Comparison of ENCODE assay signal across 11 cellular contexts in the genomic region with DNA sequence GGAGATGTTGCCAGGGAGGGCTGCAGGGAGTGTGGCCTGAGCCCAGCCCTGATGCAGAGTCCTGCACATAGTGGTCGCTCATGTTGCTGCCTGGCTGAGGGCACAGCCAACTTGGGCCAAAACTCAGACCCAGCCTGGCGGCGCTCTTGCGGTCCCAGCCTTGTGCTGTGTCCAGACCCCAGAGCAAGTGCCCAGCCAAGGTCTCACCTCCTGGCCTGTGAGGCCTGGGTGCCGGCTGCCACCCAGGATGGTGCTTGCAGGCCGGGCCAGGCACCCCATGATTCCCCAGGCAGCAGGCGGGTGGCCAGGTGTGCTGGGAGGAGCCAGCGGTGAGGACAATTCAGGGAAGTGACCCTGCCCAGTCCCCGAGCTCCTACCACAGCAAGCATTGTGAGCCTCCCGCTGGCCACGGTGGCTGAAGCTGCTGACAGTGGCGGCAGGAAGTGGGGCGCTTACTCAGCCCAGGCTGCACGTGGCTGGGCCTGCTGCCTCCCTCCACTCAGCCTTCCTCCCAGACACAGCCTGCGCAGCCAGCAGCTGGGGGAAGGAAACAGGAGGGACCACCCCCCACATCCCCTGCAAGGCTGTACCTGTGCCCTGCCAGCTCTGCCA. TPM values are rescaled to one million over a fixed set of nuclear protein-coding genes. Genes with fewer than 3 reads are reported as not detected.
A peak's percentile ranks its signal among the peaks of the same experiment; 100 is the strongest.
DNase-seq lines count a peak whose midpoint lies in the region; ATAC-seq, FAIRE-seq and TF ChIP-seq lines count a peak whose summit lies in the region.
"Had no signal": no experiment of that assay in that cellular context is flagged by ENCODE, and none has a peak within 500 bp of the region (broad histone marks: within the 10 kb centered on the region; RNA-seq: fewer than 3 reads in every experiment).

No MANE protein-coding gene starts in this region.

- H3K27me3 Mint-ChIP-seq in activated naive CD4-positive, alpha-beta T cell treated with anti-CD3 and anti-CD28 coated beads for 36 hours (ENCODE audit: low read depth): no peaks in the 10 kb centered on the region
- no peaks in the 10 kb centered on the region for H3K27me3 Mint-ChIP-seq in activated naive CD8-positive, alpha-beta T cell treated with anti-CD3 and anti-CD28 coated beads, Interleukin-2, amount 50 U/mL, for 24 hours

- DNase-seq in activated naive CD4-positive, alpha-beta T cell treated with anti-CD3 and anti-CD28 coated beads for 36 hours: peak; percentile 51
- DNase-seq in activated naive CD4-positive, alpha-beta T cell treated with anti-CD3 and anti-CD28 coated beads, Interleukin-2, amount 50 U/mL, for 16 hours: no peak
- DNase-seq in activated naive CD8-positive, alpha-beta T cell treated with anti-CD3 and anti-CD28 coated beads, Interleukin-2, amount 50 U/mL, for 24 hours: peak; percentile 34
- DNase-seq in right lobe of liver (peak in 2 of 3 donors; percentile 73 to 78), foreskin fibroblast (no peak), GM12892 (ENCODE audit: insufficient read length) (no peak), RWPE1 (ENCODE audit: low spot score) (no peak), middle frontal gyrus (ENCODE audit: extremely low spot score, low spot score) (no peak)
- DNase-seq: Caco-2, NCI-H187 treated with DMSO at 0.1 percent for 48 hours had no signal

- 72% methylated on average over 8 of the region's 15 CpGs for WGBS in right lobe of liver (ENCODE audit: insufficient coverage, low coverage, low lambda C conversion rate, missing lambda C conversion rate)

- FAIRE-seq in GM12892 (lab: Jason Lieb, UNC): no peak

- no peak overlapping the region for H3K27ac Mint-ChIP-seq in activated naive CD4-positive, alpha-beta T cell treated with anti-CD3 and anti-CD28 coated beads for 36 hours
- H3K27ac Mint-ChIP-seq in activated naive CD8-positive, alpha-beta T cell treated with anti-CD3 and anti-CD28 coated beads, Interleukin-2, amount 50 U/mL, for 24 hours: no peak overlapping the region

- H3K27ac ChIP-seq in right lobe of liver (no peak overlapping the region), RWPE1 (no peak overlapping the region)

- no peak for TF ChIP-seq POLR2A in right lobe of liver (IDR thresholded peaks at IDR 0.05)
- no peak for TF ChIP-seq POLR2A in GM12892 (IDR thresholded peaks at IDR 0.05; ENCODE audit: low read depth, low read length)

- TF ChIP-seq CTCF in right lobe of liver (IDR thresholded peaks at IDR 0.05): no peak
- no peak for TF ChIP-seq CTCF in foreskin fibroblast (IDR thresholded peaks at IDR 0.05; ENCODE audit: low read depth, low read length)
- TF ChIP-seq CTCF in RWPE1 (conservative IDR thresholded peaks at IDR 0.05; ENCODE audit: low read depth): no peak

- intact Hi-C loops in activated naive CD4-positive, alpha-beta T cell treated with anti-CD3 and anti-CD28 coated beads for 36 hours (cut with micrococcal nuclease): no loop called here
- intact Hi-C loops in right lobe of liver (cut with DNase I): no loop called here

- CTCF ChIA-PET in activated naive CD4-positive, alpha-beta T cell treated with anti-CD3 and anti-CD28 coated beads for 36 hours (lab: Charles Lee): interaction anchor here (1.3 to 2.0 kb wide), 2 partner anchors 11 to 27 kb away, joined by 4 to 7 read pairs; no protein-coding TSS in a partner anchor
- CTCF ChIA-PET in RWPE1 (lab: Yijun Ruan, JAX): no interaction called here

- H3K4me1 ChIP-seq in right lobe of liver: no peaks in the 10 kb centered on the region
- H3K4me1 ChIP-seq: HAP-1 had no signal

- no peak overlapping the region for H3K4me3 Mint-ChIP-seq in activated naive CD4-positive, alpha-beta T cell treated with anti-CD3 and anti-CD28 coated beads for 36 hours
- no peak overlapping the region for H3K4me3 Mint-ChIP-seq in activated naive CD8-positive, alpha-beta T cell treated with anti-CD3 and anti-CD28 coated beads, Interleukin-2, amount 50 U/mL, for 24 hours

- H3K27me3 ChIP-seq in right lobe of liver: no peaks in the 10 kb centered on the region

- peak; percentile 62 for ATAC-seq in activated naive CD8-positive, alpha-beta T cell treated with anti-CD3 and anti-CD28 coated beads, Interleukin-2, amount 50 U/mL, for 24 hours
- ATAC-seq in right lobe of liver: peak; percentile 70 to 89 (median 85)

- no peaks in the 10 kb centered on the region for H3K36me3 Mint-ChIP-seq in activated naive CD4-positive, alpha-beta T cell treated with anti-CD3 and anti-CD28 coated beads for 36 hours (ENCODE audit: low read depth)
- no peaks in the 10 kb centered on the region for H3K36me3 Mint-ChIP-seq in activated naive CD8-positive, alpha-beta T cell treated with anti-CD3 and anti-CD28 coated beads, Interleukin-2, amount 50 U/mL, for 24 hours (ENCODE audit: low read depth)

- H3K4me1 Mint-ChIP-seq in activated naive CD4-positive, alpha-beta T cell treated with anti-CD3 and anti-CD28 coated beads for 36 hours (ENCODE audit: low read depth): peaks cover 1% of the 10 kb centered on the region
- peaks cover 2% of the 10 kb centered on the region for H3K4me1 Mint-ChIP-seq in activated naive CD8-positive, alpha-beta T cell treated with anti-CD3 and anti-CD28 coated beads, Interleukin-2, amount 50 U/mL, for 24 hours

- no peaks in the 10 kb centered on the region for H3K9me3 ChIP-seq in right lobe of liver
- H3K9me3 ChIP-seq: Caco-2, HAP-1 had no signal

- POLR2A ChIA-PET in RWPE1 (lab: Yijun Ruan, JAX; ENCODE audit: low non-redundant PET): no interaction called here

- H3K9me3 Mint-ChIP-seq in activated naive CD4-positive, alpha-beta T cell treated with anti-CD3 and anti-CD28 coated beads for 36 hours: no peaks in the 10 kb centered on the region
- no peaks in the 10 kb centered on the region for H3K9me3 Mint-ChIP-seq in activated naive CD8-positive, alpha-beta T cell treated with anti-CD3 and anti-CD28 coated beads, Interleukin-2, amount 50 U/mL, for 24 hours

- no peaks in the 10 kb centered on the region for H3K36me3 ChIP-seq in right lobe of liver
- H3K36me3 ChIP-seq: HAP-1 had no signal

- H3K4me3 ChIP-seq in right lobe of liver (no peak overlapping the region), foreskin fibroblast (ENCODE audit: low read depth in 1 of 2, low read length in 2 of 2) (no peak overlapping the region)
- H3K4me3 ChIP-seq: HAP-1 had no signal

RNA-seq across cellular contexts. Expression of gene PGF, which starts 17.7 kb away (rescaled TPM):
- under 1 TPM in 1 of 2 experiments, not detected in 1; 0.10 TPM for total RNA-seq in activated naive CD4-positive, alpha-beta T cell treated with anti-CD3 and anti-CD28 coated beads for 36 hours
- 1 to 10 TPM in 5 of 6 experiments, under 1 TPM in 1; 0.55 to 4.2 (median 2.1) TPM for total RNA-seq in right lobe of liver
- 2.2 TPM for polyA plus RNA-seq in GM12892 (2012; ENCODE audit: missing spikeins)

RNA-seq across cellular contexts. Expression of gene EIF2B2, which starts 29.6 kb away (rescaled TPM):
- total RNA-seq in activated naive CD4-positive, alpha-beta T cell treated with anti-CD3 and anti-CD28 coated beads for 36 hours: 10 to 100 TPM; 64.8 to 65.4 TPM
- 10 to 100 TPM; 16.1 to 37.5 (median 20.1) TPM for total RNA-seq in right lobe of liver
- polyA plus RNA-seq in GM12892 (2012; ENCODE audit: missing spikeins): 31.2 TPM

RNA-seq across cellular contexts. Expression of gene RPS6KL1, which starts 50.0 kb away (rescaled TPM):
- 1 to 10 TPM; 4.5 to 6.8 TPM for total RNA-seq in activated naive CD4-positive, alpha-beta T cell treated with anti-CD3 and anti-CD28 coated beads for 36 hours
- total RNA-seq in right lobe of liver: 1 to 10 TPM; 3.9 to 7.9 (median 4.9) TPM
- 2.1 TPM for polyA plus RNA-seq in GM12892 (2012; ENCODE audit: missing spikeins)

Comparison
In these comparisons a context has a peak if more than half of its experiments do, and no peak if none do; other contexts are left out.
1. DNase-seq: peak in activated naive CD4-positive, alpha-beta T cell treated with anti-CD3 and anti-CD28 coated beads for 36 hours (single experiment), activated naive CD8-positive, alpha-beta T cell treated with anti-CD3 and anti-CD28 coated beads, Interleukin-2, amount 50 U/mL, for 24 hours (single experiment) and right lobe of liver (2 of 3); none in activated naive CD4-positive, alpha-beta T cell treated with anti-CD3 and anti-CD28 coated beads, Interleukin-2, amount 50 U/mL, for 16 hours (single experiment), foreskin fibroblast (0 of 2), GM12892 (single experiment), RWPE1 (single experiment) and middle frontal gyrus (single experiment).